ENCODE assay signal across 7 cellular contexts in the genomic region with DNA sequence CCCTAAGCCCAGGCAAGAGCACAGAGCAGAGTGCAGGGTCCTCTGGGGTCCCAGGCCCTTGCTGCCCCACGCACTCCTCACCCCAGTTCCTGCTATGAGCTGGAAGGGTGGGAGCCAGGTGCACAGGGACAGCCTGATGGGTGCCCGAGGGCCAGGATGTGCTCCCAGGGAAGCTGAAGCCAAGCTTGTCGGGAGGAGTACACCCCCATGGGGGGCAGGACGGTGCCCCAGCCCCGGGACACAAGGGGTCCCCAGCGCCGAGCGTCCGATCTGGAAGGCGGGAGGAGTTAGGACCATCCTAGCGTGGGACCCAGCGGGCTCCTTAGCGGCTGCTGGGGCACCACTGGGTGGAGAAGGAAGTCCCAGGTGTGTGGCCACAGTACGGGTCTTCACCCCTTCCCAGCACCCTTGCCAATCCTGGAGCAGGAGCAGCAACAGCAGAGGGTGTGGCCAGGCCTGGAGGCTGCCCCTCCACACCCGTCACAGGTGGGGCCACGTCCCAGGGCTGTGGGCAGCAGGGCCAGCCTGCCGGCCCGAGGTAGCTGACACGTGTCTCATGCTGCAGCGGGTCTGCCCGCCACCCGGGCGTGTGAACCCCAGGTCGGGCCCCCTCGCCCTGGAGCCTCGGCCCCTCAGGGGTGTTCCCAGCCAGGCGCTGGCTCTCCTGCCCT. TPM values are rescaled to one million over a fixed set of nuclear protein-coding genes. Genes with fewer than 3 reads are reported as not detected.
DNase-seq lines count a peak whose midpoint lies in the region; ATAC-seq and TF ChIP-seq lines count a peak whose summit lies in the region.
"Not testable (repeated sequence)": the region's sequence is repeated elsewhere in the genome, so short reads cannot be mapped to it uniquely, and the experiment has no call there.

No MANE protein-coding gene starts in this region.

- not testable (repeated sequence) for H4K20me1 ChIP-seq in GM23248 (ENCODE audit: insufficient read depth); mammary epithelial cell (ENCODE audit: insufficient read depth, low read length)

- intact Hi-C loops in mammary epithelial cell (cut with micrococcal nuclease); Right ventricle myocardium superior (cut with DNase I); ovary (cut with DNase I): not testable (repeated sequence)

- TF ChIP-seq EP300 in ovary (IDR thresholded peaks at IDR 0.05) = not testable (repeated sequence)

- WGBS in GM23248 (ENCODE audit: low coverage in 1 of 2, low lambda C conversion rate in 2 of 2, missing lambda C conversion rate in 2 of 2), 2 experiments = 11 to 35% methylated on average over 11 to 24 of the region's 27 CpGs
- 0% methylated on average over 2 of the region's 27 CpGs for WGBS in mammary epithelial cell (ENCODE audit: low coverage, missing lambda C conversion rate)
- 69% methylated on average over 26 of the region's 27 CpGs for WGBS in liver
- WGBS in ovary, 3 donors = 42 to 60% (median 47%) methylated on average over 19 to 26 of the region's 27 CpGs

- peak overlapping the region; percentile 68 for H3K27ac ChIP-seq in GM23248
- H3K27ac ChIP-seq in RWPE2 (ENCODE audit: poor library complexity, severe bottlenecking) = peak overlapping the region; percentile 99
- H3K27ac ChIP-seq in mammary epithelial cell (ENCODE audit: insufficient read depth, low read depth, low read length) = peak overlapping the region; percentile 29
- peak overlapping the region; percentile 46 to 50 for H3K27ac ChIP-seq in liver (ENCODE audit: low read depth in 1 of 2, low read length in 2 of 2)
- H3K27ac ChIP-seq in ovary = peak overlapping the region; percentile 71 to 96
- peak overlapping the region; percentile 70 for H3K27ac ChIP-seq in subcutaneous abdominal adipose tissue (ENCODE audit: low read depth, low read length)

- TF ChIP-seq POLR2A in ovary (IDR thresholded peaks at IDR 0.05) = not testable (repeated sequence)

- not testable (repeated sequence) for H3K9me3 ChIP-seq in GM23248 (ENCODE audit: low read depth); RWPE2 (ENCODE audit: severe bottlenecking); mammary epithelial cell (replicated peaks; ENCODE audit: insufficient read depth, low read length); liver (ENCODE audit: control insufficient read depth in 4 of 4, low read length in 3 of 4); ovary; subcutaneous abdominal adipose tissue (ENCODE audit: control insufficient read depth in 5 of 5, low read length in 5 of 5)

- H3K36me3 ChIP-seq in GM23248 (ENCODE audit: low read depth); RWPE2 (ENCODE audit: low read depth); mammary epithelial cell (ENCODE audit: insufficient read depth, low read length); liver (ENCODE audit: control insufficient read depth in 4 of 4, insufficient read depth in 3 of 4, low read depth in 1 of 4, low read length in 3 of 4); ovary; subcutaneous abdominal adipose tissue (ENCODE audit: control insufficient read depth in 5 of 5, insufficient read depth in 5 of 5, low read length in 5 of 5): not testable (repeated sequence)

- not testable (repeated sequence) for H3K9me2 ChIP-seq in GM23248 (ENCODE audit: insufficient read depth)

- peaks cover 18% of the 10 kb centered on the region; the same call in 1 of the 2 replicates for H3F3A ChIP-seq in GM23248 (ENCODE audit: insufficient read depth)

- H3K4me3 ChIP-seq in GM23248 (peak overlapping the region; percentile 49), RWPE2 (ENCODE audit: severe bottlenecking) (peak overlapping the region; percentile 22), ovary (peak overlapping the region; percentile 33)
- H3K4me3 ChIP-seq in mammary epithelial cell (replicated peaks in 1 of 3; ENCODE audit: insufficient read depth in 1 of 3, low read depth in 2 of 3, low read length in 3 of 3); liver (ENCODE audit: low read depth in 1 of 3, low read length in 3 of 3); subcutaneous abdominal adipose tissue (ENCODE audit: low read depth in 1 of 5, low read length in 5 of 5): not testable (repeated sequence)

- BruUV-seq in mammary epithelial cell (replicated peaks; lab: Mats Ljungman, UMichigan) = not testable (repeated sequence)

- not testable (repeated sequence) for TF ChIP-seq CTCF in RWPE2 (IDR thresholded peaks at IDR 0.05; ENCODE audit: poor library complexity, severe bottlenecking); mammary epithelial cell (conservative IDR thresholded peaks at IDR 0.05 in 1 of 2, IDR thresholded peaks at IDR 0.05 in 1 of 2; ENCODE audit: extremely low read depth in 1 of 2, insufficient read depth in 1 of 2, low read depth in 1 of 2, low read length in 2 of 2); liver (IDR thresholded peaks at IDR 0.05; ENCODE audit: low read depth, low read length, missing input control); ovary (IDR thresholded peaks at IDR 0.05)

- H3K4me1 ChIP-seq in GM23248 (ENCODE audit: insufficient read depth) (peaks cover 50% of the 10 kb centered on the region), RWPE2 (ENCODE audit: insufficient read depth, poor library complexity, severe bottlenecking) (peaks cover 24% of the 10 kb centered on the region), mammary epithelial cell (ENCODE audit: insufficient read depth, low read length) (peaks cover 58% of the 10 kb centered on the region), liver (ENCODE audit: control insufficient read depth in 4 of 4, insufficient read depth in 4 of 4, low read length in 3 of 4) (peaks cover 11 to 34% (median 11%) of the 10 kb centered on the region in 4 donors), ovary (ENCODE audit: insufficient read depth) (peaks cover 26% of the 10 kb centered on the region), subcutaneous abdominal adipose tissue (ENCODE audit: control insufficient read depth in 5 of 5, insufficient read depth in 5 of 5, low read length in 5 of 5) (peaks cover 2 to 67% (median 51%) of the 10 kb centered on the region in 5 donors)

- in situ Hi-C loops in GM23248 (cut with MboI); mammary epithelial cell (cut with MboI; ENCODE audit: low sequenced_read_pairs in 2 of 2): not testable (repeated sequence)

- peak overlapping the region; percentile 68 for H3K9ac ChIP-seq in GM23248
- H3K9ac ChIP-seq in mammary epithelial cell (ENCODE audit: insufficient read depth, low read length) = peak overlapping the region; percentile 53
- H3K9ac ChIP-seq in liver (ENCODE audit: low read depth in 1 of 2, low read length in 2 of 2) = not testable (repeated sequence)
- H3K9ac ChIP-seq in subcutaneous abdominal adipose tissue (ENCODE audit: low read length in 5 of 5) = peak overlapping the region in 1 of 5 donors; percentile 47

- peaks cover 93% of the 10 kb centered on the region for H3K79me2 ChIP-seq in GM23248 (ENCODE audit: insufficient read depth)
- H3K79me2 ChIP-seq in mammary epithelial cell (ENCODE audit: insufficient read depth, low read length) = peaks cover 73% of the 10 kb centered on the region

- not testable (repeated sequence) for TF ChIP-seq RAD21 in liver (IDR thresholded peaks at IDR 0.05)

- not testable (repeated sequence) for H2AFZ ChIP-seq in GM23248
- peak overlapping the region; percentile 13 for H2AFZ ChIP-seq in mammary epithelial cell (ENCODE audit: low read depth, low read length)

- peak; percentile 65 for ATAC-seq in RWPE2 (ENCODE audit: low read depth)
- ATAC-seq in Right ventricle myocardium superior (ENCODE audit: poor library complexity) = peak; percentile 4

- DNase-seq in GM23248 = peak; percentile 34
- not testable (repeated sequence) for DNase-seq in RWPE2 (ENCODE audit: low spot score); Right ventricle myocardium superior
- DNase-seq in mammary epithelial cell = peak; percentile 48
- DNase-seq in ovary = peak in 3 of 5 donors; percentile 38 to 53 (median 50)

- CTCF ChIA-PET in mammary epithelial cell (lab: Charles Lee; ENCODE audit: low non-redundant PET) = not testable (repeated sequence)

- dilution Hi-C loops in mammary epithelial cell (cut with HindIII; ENCODE audit: low sequenced_read_pairs) = not testable (repeated sequence)

- H3K27me3 ChIP-seq in GM23248 (replicated peaks; ENCODE audit: insufficient read depth); RWPE2 (ENCODE audit: insufficient read depth, poor library complexity, severe bottlenecking); mammary epithelial cell (ENCODE audit: insufficient read depth, low read length); liver (ENCODE audit: control insufficient read depth in 4 of 4, insufficient read depth in 4 of 4, low read length in 3 of 4); ovary; subcutaneous abdominal adipose tissue (ENCODE audit: control insufficient read depth in 5 of 5, insufficient read depth in 4 of 5, low read length in 5 of 5): not testable (repeated sequence)

- H3K4me2 ChIP-seq in GM23248 (ENCODE audit: unreplicated experiment) (peak overlapping the region; percentile 50), mammary epithelial cell (ENCODE audit: insufficient read depth, low read depth, low read length) (peak overlapping the region; percentile 79)

RNA-seq across cellular contexts. Expression of a gene that starts 11.9 kb away (rescaled TPM):
- total RNA-seq in GM23248 (2014; rRNA removed; shearing (Covaris generic)) = 200 and 201 TPM in 2 replicates
- polyA plus RNA-seq in GM23248 (2016; fragmentation: Nextera tagmentation; extraction: Ambion mirVana) (43.7 and 48.4 TPM in 2 replicates), mammary epithelial cell (28.4 TPM), liver (10 to 100 TPM in 1 of 2 donors, 1 to 10 TPM in 1; 8.0 to 20.6 TPM), ovary (100 to 1,000 TPM in 1 of 2 donors, 1 to 10 TPM in 1; 8.7 to 113 TPM)
- total RNA-seq in mammary epithelial cell (100 to 1,000 TPM; 119 to 133 TPM), Right ventricle myocardium superior (82.8 TPM), liver (10 to 100 TPM; 30.6 to 58.4 TPM), ovary (100 to 1,000 TPM in 6 of 7 donors, 10 to 100 TPM in 1; 78.8 to 203 (median 145) TPM)
- polyA minus RNA-seq in mammary epithelial cell = 17.7 TPM

RNA-seq across cellular contexts. Expression of a gene that starts 24.6 kb away (rescaled TPM):
- not detected in 2 replicates for total RNA-seq in GM23248 (2014; rRNA removed; shearing (Covaris generic))
- polyA plus RNA-seq in GM23248 (2016; fragmentation: Nextera tagmentation; extraction: Ambion mirVana) = 0.30 and 0.71 TPM in 2 replicates
- total RNA-seq in mammary epithelial cell = 1 to 10 TPM in 1 of 2 donors, under 1 TPM in 1; 0.33 to 1.0 TPM
- 0.80 TPM for polyA plus RNA-seq in mammary epithelial cell
- 0.21 TPM for polyA minus RNA-seq in mammary epithelial cell
- 0.43 TPM for total RNA-seq in Right ventricle myocardium superior
- 1 to 10 TPM; 1.9 to 3.9 TPM for total RNA-seq in liver
- 1 to 10 TPM; 2.6 to 3.4 TPM for polyA plus RNA-seq in liver
- under 1 TPM in 2 of 7 donors, not detected in 5; 0.12 to 0.80 TPM for total RNA-seq in ovary
- polyA plus RNA-seq in ovary = under 1 TPM; 0.19 to 0.50 TPM

RNA-seq across cellular contexts. Expression of a gene that starts 31.7 kb away (rescaled TPM):
- total RNA-seq in GM23248 (2014; rRNA removed; shearing (Covaris generic)) = 72.7 and 74.2 TPM in 2 replicates
- polyA plus RNA-seq in GM23248 (2016; fragmentation: Nextera tagmentation; extraction: Ambion mirVana) = 28.8 and 29.3 TPM in 2 replicates
- 100 to 1,000 TPM in 1 of 2 donors, 10 to 100 TPM in 1; 47.5 to 110 TPM for total RNA-seq in mammary epithelial cell
- 65.7 TPM for polyA plus RNA-seq in mammary epithelial cell
- polyA minus RNA-seq in mammary epithelial cell = 54.6 TPM
- 23.4 TPM for total RNA-seq in Right ventricle myocardium superior
- 10 to 100 TPM; 33.2 to 34.8 TPM for total RNA-seq in liver
- 10 to 100 TPM; 14.7 to 36.6 TPM for polyA plus RNA-seq in liver
- total RNA-seq in ovary = 10 to 100 TPM; 20.5 to 68.0 (median 48.0) TPM
- 10 to 100 TPM; 13.3 to 26.3 TPM for polyA plus RNA-seq in ovary

Comparison
In these comparisons a context has a peak if more than half of its experiments do, and no peak if none do; other contexts are left out.
1. H3K27ac ChIP-seq: peak in every context shown above with its lines; median percentile 99 in RWPE2; 84 in ovary; 70 in subcutaneous abdominal adipose tissue; 68 in GM23248; 48 in liver; 29 in mammary epithelial cell.